In the genomic region with DNA sequence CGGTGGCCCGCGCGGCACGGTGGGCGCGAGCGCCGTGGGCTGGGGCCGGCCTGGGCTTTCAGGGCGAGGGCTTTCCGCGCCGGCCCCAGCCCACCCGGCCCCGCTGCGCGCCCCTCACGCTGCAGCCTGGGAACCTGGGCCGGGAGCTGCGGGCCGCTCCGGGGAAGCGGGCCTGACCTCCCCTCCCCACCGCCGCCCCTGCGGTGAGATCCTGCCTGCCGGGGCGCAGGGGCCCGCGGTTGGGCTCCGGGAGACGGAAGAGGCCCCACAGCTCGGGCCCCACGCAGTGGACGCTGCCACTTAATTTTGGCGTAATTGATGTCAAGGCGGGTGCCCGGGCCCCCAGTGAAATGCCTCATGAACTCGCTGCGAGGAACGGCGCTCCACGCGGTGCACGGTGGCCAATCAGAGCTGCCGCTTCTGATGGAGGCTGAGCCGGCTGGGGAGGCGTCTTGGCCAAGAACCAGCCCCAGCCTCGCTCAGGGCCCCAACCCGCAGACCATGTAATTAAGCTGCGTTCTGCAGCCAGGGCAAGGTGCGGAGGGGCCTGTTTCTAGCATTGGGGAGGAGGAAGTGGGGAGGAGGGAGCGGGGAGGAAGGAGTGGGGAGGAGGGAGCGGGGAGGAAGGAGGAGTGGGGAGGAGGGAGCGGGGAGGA, we compare ENCODE assay signal across 8 cellular contexts.
DNase-seq lines count a peak whose midpoint lies in the region; ATAC-seq, FAIRE-seq and TF ChIP-seq lines count a peak whose summit lies in the region.

No MANE protein-coding gene starts in this region.

- H3K9me3 ChIP-seq in Panc1 (ENCODE audit: control insufficient read depth, insufficient read depth, low read depth, low read length) (no peaks in the 10 kb centered on the region), small intestine (ENCODE audit: control insufficient read depth, low read depth) (no peaks in the 10 kb centered on the region)

- no TSS peak for BruUV-seq in Panc1 (replicated peaks; lab: Mats Ljungman, UMichigan)

- H3K4me3 ChIP-seq in Panc1 (ENCODE audit: low read depth in 2 of 2, low read length in 2 of 2) (peak overlapping the region; percentile 59 to 67), iPS-11a (ENCODE audit: low read depth, low read length) (peak overlapping the region; percentile 4), small intestine (ENCODE audit: low read depth in 1 of 2, low read length in 2 of 2) (peak overlapping the region; percentile 37 to 64)

- in situ Hi-C loops in Panc1 (cut with HindIII; ENCODE audit: low pct_unique_long_range_greater_than_20kb, low sequenced_read_pairs), result no loop called here

- CTCF ChIA-PET in Panc1 (lab: Charles Lee), result interaction anchor here (0.7 kb wide), 1 partner anchor 46 kb away, joined by 3 read pairs; no protein-coding TSS in a partner anchor
- CTCF ChIA-PET in activated naive CD4-positive, alpha-beta T cell treated with anti-CD3 and anti-CD28 coated beads for 36 hours (lab: Charles Lee), result interaction anchor here (0.7 kb wide), 1 partner anchor 132 kb away, joined by 3 read pairs; no protein-coding TSS in a partner anchor

- H3K36me3 Mint-ChIP-seq in activated naive CD4-positive, alpha-beta T cell treated with anti-CD3 and anti-CD28 coated beads for 36 hours (ENCODE audit: low read depth), result no peaks in the 10 kb centered on the region

- 2 to 5% (median 4%) methylated on average over 43 to 56 of the region's 56 CpGs for WGBS in small intestine, 3 donors

- DNase-seq in GF-D8 (lab: John Stamatoyannopoulos, UW), result peak; percentile 20
- no peak for DNase-seq in Panc1 (ENCODE audit: low read depth, low spot score)
- DNase-seq in activated naive CD4-positive, alpha-beta T cell treated with anti-CD3 and anti-CD28 coated beads for 36 hours, result peak; percentile 80
- DNase-seq in small intestine, result peak; percentile 20
- no peak for DNase-seq in NCI-H524 (lab: John Stamatoyannopoulos, UW)
- DNase-seq in OCI-M2 (lab: John Stamatoyannopoulos, UW; ENCODE audit: unreplicated experiment), result no peak

- intact Hi-C loops in Panc1 (cut with micrococcal nuclease; ENCODE audit: unreplicated experiment), result no loop called here
- intact Hi-C loops in activated naive CD4-positive, alpha-beta T cell treated with anti-CD3 and anti-CD28 coated beads for 36 hours (cut with micrococcal nuclease), result loop anchor here (1.0 to 5.0 kb wide), 4 partner anchors 46 to 241 kb away; a partner anchor contains a TSS

- TF ChIP-seq CTCF in Panc1 (IDR thresholded peaks at IDR 0.05), result no peak

- H3K27me3 Mint-ChIP-seq in activated naive CD4-positive, alpha-beta T cell treated with anti-CD3 and anti-CD28 coated beads for 36 hours (ENCODE audit: low read depth), result no peaks in the 10 kb centered on the region

- H3K27ac ChIP-seq in Panc1 (ENCODE audit: low read length) (no peak overlapping the region), small intestine (ENCODE audit: low read depth in 1 of 2, low read length in 1 of 2) (peak overlapping the region in 1 of 2 donors; percentile 79)

- H3K27ac Mint-ChIP-seq in activated naive CD4-positive, alpha-beta T cell treated with anti-CD3 and anti-CD28 coated beads for 36 hours, result peak overlapping the region; percentile 88

- H3K27me3 ChIP-seq in Panc1 (ENCODE audit: control insufficient read depth, insufficient read depth, low read length) (no peaks in the 10 kb centered on the region), small intestine (ENCODE audit: control insufficient read depth in 2 of 2, insufficient read depth in 2 of 2, low read length in 2 of 2) (no peaks in the 10 kb centered on the region)

- H3K4me1 ChIP-seq in Panc1 (ENCODE audit: control insufficient read depth, insufficient read depth, low read length), result no peaks in the 10 kb centered on the region; the same call in 1 of the 2 replicates
- H3K4me1 ChIP-seq in small intestine (ENCODE audit: control insufficient read depth in 2 of 2, insufficient read depth in 1 of 2, low read depth in 1 of 2, low read length in 1 of 2), result no peaks in the 10 kb centered on the region

- POLR2A ChIA-PET in Panc1 (lab: Charles Lee), result interaction anchor here (0.6 kb wide), 2 partner anchors 92 to 100 kb away, joined by 3 to 4 read pairs; no protein-coding TSS in a partner anchor

- no peak for FAIRE-seq in small intestine (lab: Jason Lieb, UNC)

- H3K36me3 ChIP-seq in Panc1 (ENCODE audit: control insufficient read depth, insufficient read depth, low read length), result no peaks in the 10 kb centered on the region
- no peaks in the 10 kb centered on the region for H3K36me3 ChIP-seq in small intestine (ENCODE audit: control insufficient read depth in 2 of 2, insufficient read depth in 2 of 2, low read length in 2 of 2)

- H3K9me3 Mint-ChIP-seq in activated naive CD4-positive, alpha-beta T cell treated with anti-CD3 and anti-CD28 coated beads for 36 hours, result no peaks in the 10 kb centered on the region

- peak; percentile 71 for ATAC-seq in Panc1
- no peak for ATAC-seq in HG03135 (IDR thresholded peaks at IDR 0.05; ENCODE audit: unreplicated experiment)

- H3K4me3 Mint-ChIP-seq in activated naive CD4-positive, alpha-beta T cell treated with anti-CD3 and anti-CD28 coated beads for 36 hours, result peak overlapping the region; percentile 79

- peaks cover 5% of the 10 kb centered on the region for H3K4me1 Mint-ChIP-seq in activated naive CD4-positive, alpha-beta T cell treated with anti-CD3 and anti-CD28 coated beads for 36 hours (ENCODE audit: low read depth)

Comparison
In these comparisons a context has a peak if more than half of its experiments do, and no peak if none do; other contexts are left out.
1. DNase-seq: peak in GF-D8 (single experiment), activated naive CD4-positive, alpha-beta T cell treated with anti-CD3 and anti-CD28 coated beads for 36 hours (single experiment) and small intestine (single experiment); none in Panc1 (single experiment), NCI-H524 (0 of 2) and OCI-M2 (single experiment).
2. H3K4me3 ChIP-seq: peak in every context shown above with its lines; median percentile 63 in Panc1; 50 in small intestine; 4 in iPS-11a.